Comparison of ENCODE assay signal across 14 cellular contexts in genomic region chr4:133943081-133943480, GRCh38.
DNase-seq lines count a peak whose midpoint lies in the region; ATAC-seq and TF ChIP-seq lines count a peak whose summit lies in the region.
"Had no signal": no experiment of that assay in that cellular context is flagged by ENCODE, and none has a peak within 500 bp of the region (broad histone marks: within the 10 kb centered on the region; RNA-seq: fewer than 3 reads in every experiment).

No MANE protein-coding gene starts in this region.

- CTCF ChIA-PET in WTC11 (lab: Charles Lee) = no interaction called here

- H3K9me3 ChIP-seq in BLaER1 (no peaks in the 10 kb centered on the region), H9 (ENCODE audit: control insufficient read depth, low read depth, low read length) (peaks cover 5% of the 10 kb centered on the region), iPS DF 6.9 (ENCODE audit: control insufficient read depth, insufficient read depth, low read length) (no peaks in the 10 kb centered on the region), breast epithelium (no peaks in the 10 kb centered on the region)

- H3K4ac ChIP-seq in H9 (ENCODE audit: low read depth, low read length) = no peak overlapping the region

- H4K5ac ChIP-seq in H9 (ENCODE audit: insufficient read length, low read depth, low read length) = no peak overlapping the region

- WGBS in H9 (ENCODE audit: extremely low coverage, insufficient read length, low lambda C conversion rate) = no CpG with 5 or more reads among the region's 1 CpG
- WGBS in iPS DF 6.9 (ENCODE audit: insufficient coverage, insufficient read length) = no CpG with 5 or more reads among the region's 1 CpG

- H3K23me2 ChIP-seq in H9 (ENCODE audit: insufficient read length, low read depth, low read length, poor library complexity, severe bottlenecking) = no peaks in the 10 kb centered on the region

- H3K79me2 ChIP-seq in H9 (ENCODE audit: insufficient read depth, low read length) = no peaks in the 10 kb centered on the region

- H3K27me3 ChIP-seq in BLaER1 (no peaks in the 10 kb centered on the region), H9 (ENCODE audit: insufficient read depth, low read length) (no peaks in the 10 kb centered on the region), iPS DF 6.9 (ENCODE audit: control insufficient read depth, insufficient read depth, low read length) (no peaks in the 10 kb centered on the region), breast epithelium (no peaks in the 10 kb centered on the region)

- H3K4me1 Mint-ChIP-seq in H9 (peaks cover 13 to 21% of the 10 kb centered on the region in 2 experiments), WTC11 (peaks cover 27% of the 10 kb centered on the region)
- H3K4me1 Mint-ChIP-seq: CD4-positive, CD25-positive, alpha-beta regulatory T cell had no signal

- H3K4me2 ChIP-seq in BLaER1 (peak overlapping the region; percentile 45), H9 (ENCODE audit: insufficient read depth, insufficient read length, low read length) (no peak overlapping the region)

- intact Hi-C loops in breast epithelium (cut with DNase I; ENCODE audit: low total_unique reads) = no loop called here

- H2AFZ ChIP-seq in H9 (ENCODE audit: low read length) = no peak overlapping the region

- H3K9ac ChIP-seq in BLaER1 (no peak overlapping the region), H9 (ENCODE audit: extremely low read depth, insufficient read length, low read length) (no peak overlapping the region)

- no peak overlapping the region for H4K8ac ChIP-seq in H9 (replicated peaks; ENCODE audit: insufficient read length, low read depth, low read length)

- H3K27me3 Mint-ChIP-seq in H9 (ENCODE audit: low read depth) (no peaks in the 10 kb centered on the region), WTC11 (ENCODE audit: low read depth) (no peaks in the 10 kb centered on the region)
- H3K27me3 Mint-ChIP-seq: CD4-positive, CD25-positive, alpha-beta regulatory T cell had no signal

- H3K4me3 Mint-ChIP-seq in H9 (no peak overlapping the region), WTC11 (no peak overlapping the region)
- H3K4me3 Mint-ChIP-seq: CD4-positive, CD25-positive, alpha-beta regulatory T cell had no signal

- H3K9me3 Mint-ChIP-seq in H9 (peaks cover 7 to 8% of the 10 kb centered on the region in 2 experiments; a peak in 3 of 5 replicates), WTC11 (peaks cover 30% of the 10 kb centered on the region)

- no peak overlapping the region for H3K23ac ChIP-seq in H9 (ENCODE audit: insufficient read length, low read depth, low read length)

- ATAC-seq in WTC11 = peak; percentile 91
- ATAC-seq: HepG2 had no signal

- H3K79me1 ChIP-seq in H9 (ENCODE audit: insufficient read depth, low read depth, low read length, poor library complexity, severe bottlenecking) = no peaks in the 10 kb centered on the region

- DNase-seq in H9 = no peak
- no peak for DNase-seq in WTC11 (ENCODE audit: low spot score)
- peak; percentile 4 for DNase-seq in iPS DF 6.9 (ENCODE audit: low read depth, low spot score)
- DNase-seq in RKO (ENCODE audit: low spot score) = no peak
- no peak for DNase-seq in NCI-H1092 treated with DMSO at 0.1 percent for 48 hours (lab: John Stamatoyannopoulos, UW)
- DNase-seq in GM20000 (ENCODE audit: low spot score) = no peak
- no peak for DNase-seq in breast epithelium (ENCODE audit: low spot score in 2 of 2)
- DNase-seq: CD4-positive, CD25-positive, alpha-beta regulatory T cell; DMS79; EL; GDM1 had no signal

- H3T11ph ChIP-seq in H9 (ENCODE audit: low read length) = no peak overlapping the region

- no peak overlapping the region for H2BK12ac ChIP-seq in H9 (ENCODE audit: insufficient read length, low read depth, low read length)

- H3K27ac ChIP-seq in BLaER1 = no peak overlapping the region
- H3K27ac ChIP-seq in H9 (ENCODE audit: insufficient read length, low read depth, low read length) = no peak overlapping the region
- H3K27ac ChIP-seq in iPS DF 6.9 (ENCODE audit: low read length) = no peak overlapping the region
- no peak overlapping the region for H3K27ac ChIP-seq in breast epithelium
- H3K27ac ChIP-seq: 22Rv1 had no signal

- H3K14ac ChIP-seq in H9 (ENCODE audit: insufficient read depth, low read length) = no peak overlapping the region

- H3K27ac Mint-ChIP-seq in H9 (peak overlapping the region; percentile 44 to 70 (median 59); a peak in 4 of 7 replicates), WTC11 (peak overlapping the region; percentile 57)
- H3K27ac Mint-ChIP-seq: CD4-positive, CD25-positive, alpha-beta regulatory T cell had no signal

- POLR2A ChIA-PET in WTC11 (lab: Charles Lee) = no interaction called here

- H2BK5ac ChIP-seq in H9 (ENCODE audit: insufficient read length, low read length) = no peak overlapping the region

- H4K20me1 ChIP-seq in BLaER1 (no peaks in the 10 kb centered on the region), H9 (ENCODE audit: control insufficient read depth, insufficient read depth, insufficient read length) (no peaks in the 10 kb centered on the region)

- no peaks in the 10 kb centered on the region for H3K36me3 ChIP-seq in BLaER1
- H3K36me3 ChIP-seq in iPS DF 6.9 (ENCODE audit: control insufficient read depth, insufficient read depth, low read length) = no peaks in the 10 kb centered on the region
- no peaks in the 10 kb centered on the region for H3K36me3 ChIP-seq in breast epithelium

- TF ChIP-seq CTCF in H9 (conservative IDR thresholded peaks at IDR 0.05) (no peak), WTC11 (IDR thresholded peaks at IDR 0.05) (no peak), GM20000 (IDR thresholded peaks at IDR 0.05; ENCODE audit: extremely low read depth, missing control alignments) (no peak), breast epithelium (IDR thresholded peaks at IDR 0.05) (no peak)

- H3K36me3 Mint-ChIP-seq in H9 (ENCODE audit: insufficient read depth in 1 of 3, low read depth in 3 of 3) = peaks cover 4 to 24% (median 10%) of the 10 kb centered on the region in 3 experiments; a peak in 5 of 7 replicates
- peaks cover 24% of the 10 kb centered on the region for H3K36me3 Mint-ChIP-seq in WTC11
- H3K36me3 Mint-ChIP-seq: CD4-positive, CD25-positive, alpha-beta regulatory T cell had no signal

- H4K91ac ChIP-seq in H9 (ENCODE audit: insufficient read length, low read depth, low read length) = no peak overlapping the region

- no peak for TF ChIP-seq POLR2A in breast epithelium (IDR thresholded peaks at IDR 0.05)

- no peak overlapping the region for H3K18ac ChIP-seq in H9 (ENCODE audit: insufficient read length, low read depth, low read length)

- H3K4me1 ChIP-seq in BLaER1 = peaks cover 6% of the 10 kb centered on the region; the same call in 1 of the 2 replicates
- no peaks in the 10 kb centered on the region; the same call in 1 of the 2 replicates for H3K4me1 ChIP-seq in H9 (ENCODE audit: insufficient read depth, low read length)
- peaks cover 1% of the 10 kb centered on the region; the same call in 1 of the 2 replicates for H3K4me1 ChIP-seq in iPS DF 6.9 (ENCODE audit: control insufficient read depth, insufficient read depth, low read length)
- no peaks in the 10 kb centered on the region for H3K4me1 ChIP-seq in breast epithelium

- H2BK20ac ChIP-seq in H9 (ENCODE audit: low read depth, low read length, poor library complexity, severe bottlenecking) = no peak overlapping the region

- H2AK5ac ChIP-seq in H9 (ENCODE audit: insufficient read length, low read length) = no peak overlapping the region

- H3K4me3 ChIP-seq in BLaER1 (no peak overlapping the region), iPS DF 6.9 (ENCODE audit: low read length) (no peak overlapping the region), breast epithelium (no peak overlapping the region)

- H2BK15ac ChIP-seq in H9 (ENCODE audit: low read depth, low read length) = no peak overlapping the region

- H3K56ac ChIP-seq in H9 (ENCODE audit: insufficient read length, low read depth, low read length) = no peak overlapping the region

- no peak overlapping the region for H2BK120ac ChIP-seq in H9 (ENCODE audit: low read depth, low read length, poor library complexity, severe bottlenecking)

TF ChIP-seq in WTC11, 78 proteins besides CTCF, POLR2A, EP300 and RAD21:
- TF ChIP-seq USF2 (CRISPR knock-in tag; IDR thresholded peaks at IDR 0.05) = 0 out of 2 replicates have a peak, but pooled peaks have one; percentile 22
- peak; percentile 37; the same call in 1 of the 2 replicates for TF ChIP-seq USF1 (CRISPR knock-in tag; IDR thresholded peaks at IDR 0.05)
- no peak for TF ChIP-seq EMX1 (CRISPR knock-in tag; IDR thresholded peaks at IDR 0.05)
